ENCODE assay signal across 1 cellular context in genomic region chr6:22892452-22892851, GRCh38.
TF ChIP-seq lines count a peak whose summit lies in the region.

No MANE protein-coding gene starts in this region.

TF ChIP-seq in GM12878, 131 proteins besides CTCF, POLR2A, EP300 and RAD21 (continued from another document):
- TF ChIP-seq, protein P1, sequence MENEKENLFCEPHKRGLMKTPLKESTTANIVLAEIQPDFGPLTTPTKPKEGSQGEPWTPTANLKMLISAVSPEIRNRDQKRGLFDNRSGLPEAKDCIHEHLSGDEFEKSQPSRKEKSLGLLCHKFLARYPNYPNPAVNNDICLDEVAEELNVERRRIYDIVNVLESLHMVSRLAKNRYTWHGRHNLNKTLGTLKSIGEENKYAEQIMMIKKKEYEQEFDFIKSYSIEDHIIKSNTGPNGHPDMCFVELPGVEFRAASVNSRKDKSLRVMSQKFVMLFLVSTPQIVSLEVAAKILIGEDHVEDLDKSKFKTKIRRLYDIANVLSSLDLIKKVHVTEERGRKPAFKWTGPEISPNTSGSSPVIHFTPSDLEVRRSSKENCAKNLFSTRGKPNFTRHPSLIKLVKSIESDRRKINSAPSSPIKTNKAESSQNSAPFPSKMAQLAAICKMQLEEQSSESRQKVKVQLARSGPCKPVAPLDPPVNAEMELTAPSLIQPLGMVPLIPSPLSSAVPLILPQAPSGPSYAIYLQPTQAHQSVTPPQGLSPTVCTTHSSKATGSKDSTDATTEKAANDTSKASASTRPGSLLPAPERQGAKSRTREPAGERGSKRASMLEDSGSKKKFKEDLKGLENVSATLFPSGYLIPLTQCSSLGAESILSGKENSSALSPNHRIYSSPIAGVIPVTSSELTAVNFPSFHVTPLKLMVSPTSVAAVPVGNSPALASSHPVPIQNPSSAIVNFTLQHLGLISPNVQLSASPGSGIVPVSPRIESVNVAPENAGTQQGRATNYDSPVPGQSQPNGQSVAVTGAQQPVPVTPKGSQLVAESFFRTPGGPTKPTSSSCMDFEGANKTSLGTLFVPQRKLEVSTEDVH (IDR thresholded peaks at IDR 0.05; ENCODE audit: low read depth, partially characterized antibody): no peak
- TF ChIP-seq MTA3 (IDR thresholded peaks at IDR 0.05; ENCODE audit: borderline replicate concordance, low read length): no peak
- TF ChIP-seq, protein P2, sequence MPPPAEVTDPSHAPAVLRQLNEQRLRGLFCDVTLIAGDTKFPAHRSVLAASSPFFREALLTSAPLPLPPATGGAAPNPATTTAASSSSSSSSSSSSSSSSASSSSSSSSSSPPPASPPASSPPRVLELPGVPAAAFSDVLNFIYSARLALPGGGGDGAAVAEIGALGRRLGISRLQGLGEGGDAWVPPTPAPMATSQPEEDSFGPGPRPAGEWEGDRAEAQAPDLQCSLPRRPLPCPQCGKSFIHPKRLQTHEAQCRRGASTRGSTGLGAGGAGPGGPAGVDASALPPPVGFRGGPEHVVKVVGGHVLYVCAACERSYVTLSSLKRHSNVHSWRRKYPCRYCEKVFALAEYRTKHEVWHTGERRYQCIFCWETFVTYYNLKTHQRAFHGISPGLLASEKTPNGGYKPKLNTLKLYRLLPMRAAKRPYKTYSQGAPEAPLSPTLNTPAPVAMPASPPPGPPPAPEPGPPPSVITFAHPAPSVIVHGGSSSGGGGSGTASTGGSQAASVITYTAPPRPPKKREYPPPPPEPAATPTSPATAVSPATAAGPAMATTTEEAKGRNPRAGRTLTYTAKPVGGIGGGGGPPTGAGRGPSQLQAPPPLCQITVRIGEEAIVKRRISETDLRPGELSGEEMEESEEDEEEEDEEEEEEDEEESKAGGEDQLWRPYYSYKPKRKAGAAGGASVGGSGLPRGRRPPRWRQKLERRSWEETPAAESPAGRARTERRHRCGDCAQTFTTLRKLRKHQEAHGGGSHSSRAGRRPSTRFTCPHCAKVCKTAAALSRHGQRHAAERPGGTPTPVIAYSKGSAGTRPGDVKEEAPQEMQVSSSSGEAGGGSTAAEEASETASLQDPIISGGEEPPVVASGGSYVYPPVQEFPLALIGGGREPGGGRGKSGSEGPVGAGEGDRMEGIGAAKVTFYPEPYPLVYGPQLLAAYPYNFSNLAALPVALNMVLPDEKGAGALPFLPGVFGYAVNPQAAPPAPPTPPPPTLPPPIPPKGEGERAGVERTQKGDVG (CRISPR knock-in tag; IDR thresholded peaks at IDR 0.05): no peak
- TF ChIP-seq NRF1 (conservative IDR thresholded peaks at IDR 0.05; ENCODE audit: low read depth, low read length): no peak
- TF ChIP-seq CEBPB (IDR thresholded peaks at IDR 0.05; ENCODE audit: borderline replicate concordance in 1 of 2, low read depth in 2 of 2, low read length in 2 of 2): no peak
- no peak for TF ChIP-seq ETV6 (conservative IDR thresholded peaks at IDR 0.05 in 1 of 2, IDR thresholded peaks at IDR 0.05 in 1 of 2; ENCODE audit: borderline replicate concordance in 1 of 2, low read depth in 1 of 2)
